Comparison of ENCODE assay signal across 9 cellular contexts in the genomic region with DNA sequence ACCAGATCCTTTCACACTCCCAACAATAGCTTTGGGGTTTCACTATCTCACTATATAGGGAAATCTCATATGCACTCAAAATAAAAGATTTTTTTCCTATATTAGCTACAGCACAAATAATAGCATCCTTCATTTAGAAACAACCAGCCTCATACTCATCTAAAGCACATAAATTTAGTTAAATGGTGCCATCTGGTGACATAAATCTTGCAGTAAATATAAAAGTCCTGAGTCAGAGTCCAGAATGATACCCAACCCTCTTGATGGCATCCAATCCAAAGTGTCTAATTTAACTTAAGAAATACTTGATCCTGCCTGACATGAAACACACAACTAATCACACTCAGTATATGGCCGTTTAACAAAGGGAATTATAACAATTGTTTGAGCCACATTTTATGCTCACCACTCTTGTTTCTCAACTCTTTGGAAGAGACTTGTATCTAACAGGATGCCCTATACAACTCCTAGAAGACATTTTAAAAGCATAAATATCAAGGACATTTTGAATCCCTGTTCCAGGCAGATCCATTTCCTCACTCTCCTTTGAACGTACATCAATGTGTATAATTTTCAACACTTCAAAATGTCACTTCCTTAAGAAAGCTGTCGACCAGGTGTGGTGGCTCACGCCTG. TPM values are rescaled to one million over a fixed set of nuclear protein-coding genes. Genes with fewer than 3 reads are reported as not detected.
DNase-seq lines count a peak whose midpoint lies in the region; ATAC-seq, FAIRE-seq and TF ChIP-seq lines count a peak whose summit lies in the region.
"Had no signal": no experiment of that assay in that cellular context is flagged by ENCODE, and none has a peak within 500 bp of the region (broad histone marks: within the 10 kb centered on the region; RNA-seq: fewer than 3 reads in every experiment).

No MANE protein-coding gene starts in this region.

- peaks cover 2 to 6% of the 10 kb centered on the region in 2 donors for H3K9me3 Mint-ChIP-seq in natural killer cell

- FAIRE-seq in GM19239 (lab: Jason Lieb, UNC) = no peak

- no peaks in the 10 kb centered on the region for H3K27me3 ChIP-seq in PC-9 (ENCODE audit: insufficient read depth, low read depth)
- H3K27me3 ChIP-seq: SJSA1 had no signal

- H3K4me1 ChIP-seq in PC-9 (replicated peaks; ENCODE audit: insufficient read depth) = no peaks in the 10 kb centered on the region
- H3K4me1 ChIP-seq: SJSA1 had no signal

- no peak overlapping the region for H3K4me2 ChIP-seq in PC-9

- CTCF ChIA-PET in PC-9 (lab: Charles Lee) = interaction anchor here (0.6 to 0.9 kb wide), 3 partner anchors 995 to 1201 kb away, joined by 3 read pairs; no protein-coding TSS in a partner anchor

- no peaks in the 10 kb centered on the region for H3K9me2 ChIP-seq in PC-9 (ENCODE audit: insufficient read depth)

- H3K79me2 ChIP-seq in PC-9 (ENCODE audit: low read depth) = no peaks in the 10 kb centered on the region

- H3K4me1 Mint-ChIP-seq in natural killer cell = no peaks in the 10 kb centered on the region

- no peak overlapping the region for H3K27ac Mint-ChIP-seq in natural killer cell

- TF ChIP-seq CTCF in PC-9 (conservative IDR thresholded peaks at IDR 0.05) (peak; percentile 59; the same call in 1 of the 2 replicates), natural killer cell (IDR thresholded peaks at IDR 0.05) (no peak)

- no peak overlapping the region for H2AFZ ChIP-seq in PC-9

- no peaks in the 10 kb centered on the region for H3F3A ChIP-seq in PC-9 (ENCODE audit: insufficient read depth, low read depth)

- peaks cover 18% of the 10 kb centered on the region for H3K36me3 Mint-ChIP-seq in natural killer cell

- intact Hi-C loops in PC-9 (cut with micrococcal nuclease; ENCODE audit: unreplicated experiment) (loop anchor here (1.0 to 10.0 kb wide), 5 partner anchors 789 to 1324 kb away; no protein-coding TSS in a partner anchor), natural killer cell (cut with micrococcal nuclease) (loop anchor here (10.0 kb wide), 2 partner anchors 264 to 454 kb away; a partner anchor contains a TSS)

- H3K27ac ChIP-seq in PC-9 = no peak overlapping the region
- H3K27ac ChIP-seq: SJSA1 had no signal

- ATAC-seq in HG02981 (IDR thresholded peaks at IDR 0.05; ENCODE audit: unreplicated experiment) (peak; percentile 50), natural killer cell (no peak), GM18870 (IDR thresholded peaks at IDR 0.05; ENCODE audit: unreplicated experiment) (no peak)

- H3K27me3 Mint-ChIP-seq in natural killer cell (ENCODE audit: low read depth in 2 of 2) = peaks cover 14 to 30% of the 10 kb centered on the region in 2 donors

- H4K20me1 ChIP-seq in PC-9 (ENCODE audit: insufficient read depth) = no peaks in the 10 kb centered on the region

- peak; percentile 63 for DNase-seq in ELR (ENCODE audit: low read depth)
- peak in 1 of 2 experiments; percentile 52 for DNase-seq in PC-9
- DNase-seq in glomerular visceral epithelial cell (ENCODE audit: extremely low spot score) = peak; percentile 13
- DNase-seq in natural killer cell = no peak
- DNase-seq in GM19239 (ENCODE audit: insufficient read length, low spot score) = no peak
- DNase-seq in mesenteric fat pad (ENCODE audit: low spot score) = no peak

- BruUV-seq in PC-9 (replicated peaks; lab: Mats Ljungman, UMichigan) = no TSS peak

- no peak overlapping the region for H3K4me3 Mint-ChIP-seq in natural killer cell

- H3K9me3 ChIP-seq in PC-9 (ENCODE audit: insufficient read depth, low read depth) = 0 out of 2 replicates have a peak, but pooled peaks cover 4% of the 10 kb centered on the region
- H3K9me3 ChIP-seq: SJSA1 had no signal

- H3K36me3 ChIP-seq in PC-9 (ENCODE audit: low read depth) = no peaks in the 10 kb centered on the region
- H3K36me3 ChIP-seq: SJSA1 had no signal

- POLR2A ChIA-PET in PC-9 (lab: Charles Lee; ENCODE audit: unreplicated experiment) = no interaction called here

- H3K4me3 ChIP-seq in PC-9 = no peak overlapping the region
- H3K4me3 ChIP-seq: SJSA1 had no signal

RNA-seq across cellular contexts. Expression of a gene that starts 36.2 kb away (rescaled TPM):
- 4.4 and 6.4 TPM in 2 replicates for total RNA-seq in PC-9 (2021)
- 1 to 10 TPM; 1.7 to 2.9 (median 2.2) TPM for total RNA-seq in natural killer cell
- 2.8 TPM for total RNA-seq in mesenteric fat pad

RNA-seq across cellular contexts. Expression of a gene that starts 37.4 kb away (rescaled TPM):
- total RNA-seq in PC-9 (2021) = 32.6 and 38.1 TPM in 2 replicates
- 10 to 100 TPM; 29.4 to 38.6 (median 31.2) TPM for total RNA-seq in natural killer cell
- 44.5 TPM for total RNA-seq in mesenteric fat pad

RNA-seq across cellular contexts. Expression of a gene that starts 56.8 kb away (rescaled TPM):
- 17.7 and 26.3 TPM in 2 replicates for total RNA-seq in PC-9 (2021)
- 10 to 100 TPM; 16.8 to 27.6 (median 23.2) TPM for total RNA-seq in natural killer cell
- total RNA-seq in mesenteric fat pad = 36.6 TPM

Comparison
In these comparisons a context has a peak if more than half of its experiments do, and no peak if none do; other contexts are left out.
1. DNase-seq: peak in ELR (single experiment) and glomerular visceral epithelial cell (single experiment); none in natural killer cell (single experiment), GM19239 (single experiment) and mesenteric fat pad (single experiment).